Comparison of ENCODE assay signal across 1 cellular context in genomic region chr6:139019722-139020121, GRCh38.
A peak's percentile ranks its signal among the peaks of the same experiment; 100 is the strongest.
TF ChIP-seq lines count a peak whose summit lies in the region.

No MANE protein-coding gene starts in this region.

TF ChIP-seq in K562, 482 proteins besides CTCF, POLR2A, EP300 and RAD21 (continued from another document):
- TF ChIP-seq CEBPG (CRISPR knock-in tag; IDR thresholded peaks at IDR 0.05) (no peak), CEBPG (tag; conservative IDR thresholded peaks at IDR 0.05 in 1 of 2, IDR thresholded peaks at IDR 0.05 in 1 of 2) (peak; percentile 61 to 77; a peak in 3 of 4 replicates), THRA (IDR thresholded peaks at IDR 0.05) (no peak), CEBPB (tag; IDR thresholded peaks at IDR 0.05) (peak; percentile 88)
- TF ChIP-seq, protein P1, sequence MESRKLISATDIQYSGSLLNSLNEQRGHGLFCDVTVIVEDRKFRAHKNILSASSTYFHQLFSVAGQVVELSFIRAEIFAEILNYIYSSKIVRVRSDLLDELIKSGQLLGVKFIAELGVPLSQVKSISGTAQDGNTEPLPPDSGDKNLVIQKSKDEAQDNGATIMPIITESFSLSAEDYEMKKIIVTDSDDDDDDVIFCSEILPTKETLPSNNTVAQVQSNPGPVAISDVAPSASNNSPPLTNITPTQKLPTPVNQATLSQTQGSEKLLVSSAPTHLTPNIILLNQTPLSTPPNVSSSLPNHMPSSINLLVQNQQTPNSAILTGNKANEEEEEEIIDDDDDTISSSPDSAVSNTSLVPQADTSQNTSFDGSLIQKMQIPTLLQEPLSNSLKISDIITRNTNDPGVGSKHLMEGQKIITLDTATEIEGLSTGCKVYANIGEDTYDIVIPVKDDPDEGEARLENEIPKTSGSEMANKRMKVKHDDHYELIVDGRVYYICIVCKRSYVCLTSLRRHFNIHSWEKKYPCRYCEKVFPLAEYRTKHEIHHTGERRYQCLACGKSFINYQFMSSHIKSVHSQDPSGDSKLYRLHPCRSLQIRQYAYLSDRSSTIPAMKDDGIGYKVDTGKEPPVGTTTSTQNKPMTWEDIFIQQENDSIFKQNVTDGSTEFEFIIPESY (CRISPR knock-in tag; IDR thresholded peaks at IDR 0.05) = no peak
